ENCODE assay signal across 20 cellular contexts in genomic region chr16:50519602-50520001, GRCh38. TPM values are rescaled to one million over a fixed set of nuclear protein-coding genes. Genes with fewer than 3 reads are reported as not detected.
"Had no signal": no experiment of that assay in that cellular context is flagged by ENCODE, and none has a peak within 500 bp of the region (broad histone marks: within the 10 kb centered on the region; RNA-seq: fewer than 3 reads in every experiment).

No MANE protein-coding gene starts in this region.

- H3K4me3 ChIP-seq: SJCRH30 had no signal

- H3K27ac ChIP-seq: KMS-11, RWPE1, SJCRH30 had no signal

- DNase-seq: IMR-90, Kasumi-1, MM.1S, NCI-H1092 treated with DMSO at 0.1 percent for 48 hours, NCI-H1436, NCI-H187, NCI-H2029, NCI-H2081 treated with DMSO at 0.1 percent for 48 hours, NCI-H2171, NCI-H226, NCI-H446, NCI-H510A, NCI-H524 treated with DMSO at 0.1 percent for 48 hours, NCI-H69, NCI-H774, PC-3, SHP77 treated with DMSO at 0.1 percent for 48 hours, SJCRH30 had no signal

RNA-seq across cellular contexts. Expression of gene NKD1, which starts 28.6 kb away (rescaled TPM):
- total RNA-seq: IMR-90 had no signal
